Comparison of ENCODE assay signal across 1 cellular context in genomic region chr6:29011276-29011734, GRCh38.
TF ChIP-seq lines count a peak whose summit lies in the region.

No MANE protein-coding gene starts in this region.

TF ChIP-seq in HEK293, 187 proteins besides CTCF, POLR2A, EP300 and RAD21 (continued from another document and continues in another):
- no peak for TF ChIP-seq ZBTB26 (tag by site-specific recombination; optimal IDR thresholded peaks at IDR 0.05)
- no peak for TF ChIP-seq ZNF580 (tag by site-specific recombination; IDR thresholded peaks at IDR 0.05)
- TF ChIP-seq YY2 (tag by site-specific recombination; IDR thresholded peaks at IDR 0.05) = no peak
- no peak for TF ChIP-seq PRDM2 (tag by site-specific recombination; IDR thresholded peaks at IDR 0.05; ENCODE audit: borderline replicate concordance)
- TF ChIP-seq MEIS1 (CRISPR knock-in tag; IDR thresholded peaks at IDR 0.05; ENCODE audit: borderline replicate concordance) = no peak
- 0 out of 2 replicates have a peak, but pooled peaks have one; percentile 22 for TF ChIP-seq ZEB2 (tag by site-specific recombination; IDR thresholded peaks at IDR 0.05)
- TF ChIP-seq ZNF423 (tag by site-specific recombination; IDR thresholded peaks at IDR 0.05) = no peak
- TF ChIP-seq SCRT2 (tag by site-specific recombination; IDR thresholded peaks at IDR 0.05) = no peak
- TF ChIP-seq ZNF280D (tag by site-specific recombination; IDR thresholded peaks at IDR 0.05) = no peak
- no peak for TF ChIP-seq ZNF2 (tag by site-specific recombination; IDR thresholded peaks at IDR 0.05)
- no peak for TF ChIP-seq ZNF211 (tag by site-specific recombination; IDR thresholded peaks at IDR 0.05; ENCODE audit: low read depth)
- no peak for TF ChIP-seq ZNF132 (tag by site-specific recombination; IDR thresholded peaks at IDR 0.05; ENCODE audit: borderline replicate concordance)
- no peak for TF ChIP-seq ZBTB10 (tag by site-specific recombination; IDR thresholded peaks at IDR 0.05)
- peak; percentile 68 for TF ChIP-seq ZNF341 (tag by site-specific recombination; IDR thresholded peaks at IDR 0.05; ENCODE audit: low read depth)
- TF ChIP-seq ZSCAN23 (tag by site-specific recombination; IDR thresholded peaks at IDR 0.05) = no peak
- TF ChIP-seq ZBTB8A (tag by site-specific recombination; IDR thresholded peaks at IDR 0.05) = no peak
- no peak for TF ChIP-seq REST (tag by site-specific recombination; IDR thresholded peaks at IDR 0.05)
- TF ChIP-seq ZFHX2 (tag by site-specific recombination; conservative IDR thresholded peaks at IDR 0.05) = no peak
- no peak for TF ChIP-seq ZNF324 (tag by site-specific recombination; IDR thresholded peaks at IDR 0.05)
- TF ChIP-seq HOXA7 (CRISPR knock-in tag; IDR thresholded peaks at IDR 0.05; ENCODE audit: borderline replicate concordance) = no peak
- no peak for TF ChIP-seq ZNF626 (tag by site-specific recombination; IDR thresholded peaks at IDR 0.05)
- no peak for TF ChIP-seq ZNF416 (tag by site-specific recombination; IDR thresholded peaks at IDR 0.05)
- no peak for TF ChIP-seq ZNF837 (tag by site-specific recombination; IDR thresholded peaks at IDR 0.05)
- peak; percentile 67 for TF ChIP-seq ZNF335 (tag by site-specific recombination; conservative IDR thresholded peaks at IDR 0.05)
- TF ChIP-seq ZNF548 (tag by site-specific recombination; IDR thresholded peaks at IDR 0.05) = peak; percentile 67
- TF ChIP-seq TRIM28 (IDR thresholded peaks at IDR 0.05; ENCODE audit: borderline replicate concordance, low read length) = no peak
- no peak for TF ChIP-seq IKZF3 (tag by site-specific recombination; IDR thresholded peaks at IDR 0.05)
- TF ChIP-seq OSR2 (tag by site-specific recombination; IDR thresholded peaks at IDR 0.05) = no peak
- peak; percentile 86; the same call in 1 of the 2 replicates for TF ChIP-seq MYNN (tag by site-specific recombination; IDR thresholded peaks at IDR 0.05; ENCODE audit: borderline replicate concordance)
- TF ChIP-seq KLF1 (tag by site-specific recombination; IDR thresholded peaks at IDR 0.05) = no peak
- no peak for TF ChIP-seq ZNF223 (tag by site-specific recombination; IDR thresholded peaks at IDR 0.05)
- TF ChIP-seq ZNF777 (tag by site-specific recombination; IDR thresholded peaks at IDR 0.05; ENCODE audit: borderline replicate concordance) = no peak
- TF ChIP-seq ZNF174 (tag by site-specific recombination; IDR thresholded peaks at IDR 0.05) = no peak
- 0 out of 2 replicates have a peak, but pooled peaks have one; percentile 22 for TF ChIP-seq ZBTB17 (tag by site-specific recombination; IDR thresholded peaks at IDR 0.05)
- TF ChIP-seq HIC1 (tag by site-specific recombination; IDR thresholded peaks at IDR 0.05) = no peak
- TF ChIP-seq ZNF366 (tag by site-specific recombination; conservative IDR thresholded peaks at IDR 0.05) = no peak
